ENCODE assay signal across 9 cellular contexts in the genomic region with DNA sequence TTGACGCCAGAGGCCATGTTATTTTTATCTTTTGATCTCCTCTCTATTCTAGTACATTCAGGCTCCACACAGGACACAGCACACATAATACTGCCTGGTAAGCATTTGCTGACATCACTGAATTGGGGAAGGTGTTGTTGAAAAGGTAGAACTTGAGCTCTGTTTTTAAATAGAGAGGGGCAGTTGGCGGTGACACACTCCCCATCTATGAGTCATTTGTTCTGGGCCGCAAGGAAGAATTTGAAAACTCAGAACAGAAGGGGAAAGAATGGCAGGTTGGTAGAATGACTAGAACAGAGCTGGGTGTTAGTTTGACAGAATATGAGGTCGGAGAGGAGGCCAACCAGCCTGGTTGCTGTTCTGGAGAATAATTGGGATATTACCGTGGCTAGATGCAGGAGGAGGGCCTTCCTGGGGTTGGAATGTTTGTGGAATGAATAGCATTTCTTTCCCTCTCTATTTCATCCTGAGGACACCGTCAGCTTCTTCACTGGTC. TPM values are rescaled to one million over a fixed set of nuclear protein-coding genes. Genes with fewer than 3 reads are reported as not detected.
A peak's percentile ranks its signal among the peaks of the same experiment; 100 is the strongest.
DNase-seq lines count a peak whose midpoint lies in the region; ATAC-seq, FAIRE-seq and TF ChIP-seq lines count a peak whose summit lies in the region.
"Had no signal": no experiment of that assay in that cellular context is flagged by ENCODE, and none has a peak within 500 bp of the region (broad histone marks: within the 10 kb centered on the region; RNA-seq: fewer than 3 reads in every experiment).

No MANE protein-coding gene starts in this region.

- H3K36me3 ChIP-seq in bronchial epithelial cell (ENCODE audit: control insufficient read depth, insufficient read depth, low read length) (no peaks in the 10 kb centered on the region), mucosa of rectum (ENCODE audit: control insufficient read depth in 2 of 2, insufficient read depth in 2 of 2, low read length in 2 of 2) (no peaks in the 10 kb centered on the region)

- no peak overlapping the region for H3K4me3 ChIP-seq in AG04450 (ENCODE audit: low read depth, low read length)
- H3K4me3 ChIP-seq in bronchial epithelial cell (ENCODE audit: low read depth, low read length): peak overlapping the region; percentile 5
- H3K4me3 ChIP-seq in mucosa of rectum (ENCODE audit: low read length in 2 of 2): no peak overlapping the region

- H3K27me3 Mint-ChIP-seq in natural killer cell (ENCODE audit: low read depth in 2 of 2): peaks cover 11 to 13% of the 10 kb centered on the region in 2 donors

- TF ChIP-seq CTCF in AG04450 (IDR thresholded peaks at IDR 0.05; ENCODE audit: low read depth, low read length) (no peak), bronchial epithelial cell (IDR thresholded peaks at IDR 0.05; ENCODE audit: insufficient read depth, low read length, severe bottlenecking) (no peak), natural killer cell (IDR thresholded peaks at IDR 0.05) (no peak)

- H3K27me3 ChIP-seq in AG04450 (ENCODE audit: control insufficient read depth, insufficient read depth, low read length) (no peaks in the 10 kb centered on the region), bronchial epithelial cell (ENCODE audit: control insufficient read depth, insufficient read depth, low read length) (no peaks in the 10 kb centered on the region), mucosa of rectum (ENCODE audit: control insufficient read depth in 2 of 2, insufficient read depth in 2 of 2, low read length in 2 of 2) (no peaks in the 10 kb centered on the region)

- H3K4me1 ChIP-seq in mucosa of rectum (ENCODE audit: control insufficient read depth in 2 of 2, insufficient read depth in 2 of 2, low read length in 2 of 2): peaks cover 12 to 19% of the 10 kb centered on the region in 2 donors

- H3K27ac ChIP-seq in AG04450 (ENCODE audit: low read depth, low read length) (peak overlapping the region; percentile 70), mucosa of rectum (ENCODE audit: low read depth in 2 of 2, low read length in 2 of 2) (peak overlapping the region; percentile 44 to 58)

- DNase-seq in AG04450 (ENCODE audit: low read depth, low spot score): no peak
- peak; percentile 92 for DNase-seq in HT1080 (ENCODE audit: low read depth)
- DNase-seq in bronchial epithelial cell (ENCODE audit: low read depth): peak; percentile 94
- DNase-seq in SHP77 (lab: John Stamatoyannopoulos, UW): no peak
- no peak for DNase-seq in natural killer cell
- DNase-seq in activated CD8-positive, alpha-beta memory T cell treated with anti-CD3 and anti-CD28 coated beads, Interleukin-2, amount 50 U/mL, for 4 hours: no peak
- DNase-seq: NCI-H146 had no signal

- no peak overlapping the region for H3K27ac Mint-ChIP-seq in natural killer cell

- ATAC-seq in HG03571 (IDR thresholded peaks at IDR 0.05; ENCODE audit: unreplicated experiment): no peak
- no peak for ATAC-seq in natural killer cell

- H3K4me3 Mint-ChIP-seq in natural killer cell: no peak overlapping the region

- CTCF ChIA-PET in AG04450 (lab: Charles Lee): interaction anchor here (1.1 kb wide), 1 partner anchor 19 kb away, joined by 4 read pairs; no protein-coding TSS in a partner anchor

- no peaks in the 10 kb centered on the region for H3K36me3 Mint-ChIP-seq in natural killer cell

- no peak for FAIRE-seq in bronchial epithelial cell (lab: Jason Lieb, UNC)

- no peak overlapping the region for H3K9ac ChIP-seq in mucosa of rectum (ENCODE audit: low read depth in 1 of 2, low read length in 2 of 2)

- H3K9me3 ChIP-seq in AG04450 (ENCODE audit: control insufficient read depth, insufficient read depth, low read length) (no peaks in the 10 kb centered on the region), mucosa of rectum (ENCODE audit: control insufficient read depth in 2 of 2, low read length in 2 of 2) (no peaks in the 10 kb centered on the region)

- H3K4me1 Mint-ChIP-seq in natural killer cell: no peaks in the 10 kb centered on the region

- POLR2A ChIA-PET in AG04450 (lab: Yijun Ruan, JAX): interaction anchor here (0.7 to 2.3 kb wide), 6 partner anchors 10 to 225 kb away, joined by 3 to 10 read pairs (median 4); no protein-coding TSS in a partner anchor

- intact Hi-C loops in natural killer cell (cut with micrococcal nuclease): no loop called here

- H3K9me3 Mint-ChIP-seq in natural killer cell: no peaks in the 10 kb centered on the region

RNA-seq across cellular contexts. Expression of a gene that starts 52.1 kb away (rescaled TPM):
- 102 and 105 TPM in 2 replicates for polyA plus RNA-seq in AG04450 (2011; rRNA removed)
- polyA minus RNA-seq in AG04450 (2011; rRNA and poly(A)+ RNA removed): 47.7 and 49.1 TPM in 2 replicates
- 143 and 169 TPM in 2 replicates for total RNA-seq in HT1080 (2014; rRNA removed; shearing (Covaris generic))
- polyA plus RNA-seq in HT1080 (2015; cell fraction: cytosol; rRNA removed): 293 and 378 TPM in 2 replicates
- 266 and 294 TPM in 2 replicates for polyA plus RNA-seq in HT1080 (2015; cell fraction: nucleus; rRNA removed)
- total RNA-seq in bronchial epithelial cell: 126 and 175 TPM in 2 replicates
- total RNA-seq in natural killer cell: 1 to 10 TPM; 2.9 to 4.9 (median 4.0) TPM

Comparison
In these comparisons a context has a peak if more than half of its experiments do, and no peak if none do; other contexts are left out.
1. DNase-seq: peak in HT1080 (single experiment) and bronchial epithelial cell (single experiment); none in AG04450 (single experiment), SHP77 (0 of 2), natural killer cell (single experiment) and activated CD8-positive, alpha-beta memory T cell treated with anti-CD3 and anti-CD28 coated beads, Interleukin-2, amount 50 U/mL, for 4 hours (single experiment).
2. RNA of a gene that starts 52.1 kb away (total RNA-seq): 126 to 175 TPM in bronchial epithelial cell and 143 to 169 TPM in HT1080; 2.9 to 4.9 TPM in natural killer cell; every median in the first group is over 10 times any median in the second.